1 cellular context compared by ENCODE assay signal in genomic region chr7:47380325-47381131, GRCh38.
TF ChIP-seq lines count a peak whose summit lies in the region.

No MANE protein-coding gene starts in this region.

TF ChIP-seq in HEK293, 187 proteins besides CTCF, POLR2A, EP300 and RAD21 (continued from another document):
- no peak for TF ChIP-seq ZNF449 (tag by site-specific recombination; IDR thresholded peaks at IDR 0.05)
- TF ChIP-seq ZNF362 (tag by site-specific recombination; IDR thresholded peaks at IDR 0.05): no peak
- TF ChIP-seq TSHZ1 (tag by site-specific recombination; IDR thresholded peaks at IDR 0.05; ENCODE audit: borderline replicate concordance): no peak
- TF ChIP-seq OSR2 (tag by site-specific recombination; IDR thresholded peaks at IDR 0.05): no peak
- TF ChIP-seq ZNF148 (tag by site-specific recombination; IDR thresholded peaks at IDR 0.05; ENCODE audit: borderline replicate concordance): no peak
- TF ChIP-seq, protein P1, sequence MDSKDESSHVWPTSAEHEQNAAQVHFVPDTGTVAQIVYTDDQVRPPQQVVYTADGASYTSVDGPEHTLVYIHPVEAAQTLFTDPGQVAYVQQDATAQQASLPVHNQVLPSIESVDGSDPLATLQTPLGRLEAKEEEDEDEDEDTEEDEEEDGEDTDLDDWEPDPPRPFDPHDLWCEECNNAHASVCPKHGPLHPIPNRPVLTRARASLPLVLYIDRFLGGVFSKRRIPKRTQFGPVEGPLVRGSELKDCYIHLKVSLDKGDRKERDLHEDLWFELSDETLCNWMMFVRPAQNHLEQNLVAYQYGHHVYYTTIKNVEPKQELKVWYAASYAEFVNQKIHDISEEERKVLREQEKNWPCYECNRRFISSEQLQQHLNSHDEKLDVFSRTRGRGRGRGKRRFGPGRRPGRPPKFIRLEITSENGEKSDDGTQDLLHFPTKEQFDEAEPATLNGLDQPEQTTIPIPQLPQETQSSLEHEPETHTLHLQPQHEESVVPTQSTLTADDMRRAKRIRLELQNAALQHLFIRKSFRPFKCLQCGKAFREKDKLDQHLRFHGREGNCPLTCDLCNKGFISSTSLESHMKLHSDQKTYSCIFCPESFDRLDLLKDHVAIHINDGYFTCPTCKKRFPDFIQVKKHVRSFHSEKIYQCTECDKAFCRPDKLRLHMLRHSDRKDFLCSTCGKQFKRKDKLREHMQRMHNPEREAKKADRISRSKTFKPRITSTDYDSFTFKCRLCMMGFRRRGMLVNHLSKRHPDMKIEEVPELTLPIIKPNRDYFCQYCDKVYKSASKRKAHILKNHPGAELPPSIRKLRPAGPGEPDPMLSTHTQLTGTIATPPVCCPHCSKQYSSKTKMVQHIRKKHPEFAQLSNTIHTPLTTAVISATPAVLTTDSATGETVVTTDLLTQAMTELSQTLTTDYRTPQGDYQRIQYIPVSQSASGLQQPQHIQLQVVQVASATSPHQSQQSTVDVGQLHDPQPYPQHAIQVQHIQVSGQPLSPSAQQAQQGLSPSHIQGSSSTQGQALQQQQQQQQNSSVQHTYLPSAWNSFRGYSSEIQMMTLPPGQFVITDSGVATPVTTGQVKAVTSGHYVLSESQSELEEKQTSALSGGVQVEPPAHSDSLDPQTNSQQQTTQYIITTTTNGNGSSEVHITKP (tag by site-specific recombination; IDR thresholded peaks at IDR 0.05): no peak
- no peak for TF ChIP-seq ZNF48 (tag by site-specific recombination; IDR thresholded peaks at IDR 0.05)
- TF ChIP-seq EGR2 (tag by site-specific recombination; IDR thresholded peaks at IDR 0.05; ENCODE audit: low read depth): 0 out of 2 replicates have a peak, but pooled peaks have one; percentile 24
- no peak for TF ChIP-seq ZNF341 (tag by site-specific recombination; IDR thresholded peaks at IDR 0.05; ENCODE audit: low read depth)
- TF ChIP-seq YY2 (tag by site-specific recombination; IDR thresholded peaks at IDR 0.05): no peak
- no peak for TF ChIP-seq ZNF214 (tag by site-specific recombination; IDR thresholded peaks at IDR 0.05; ENCODE audit: borderline replicate concordance)
- TF ChIP-seq ZFHX2 (tag by site-specific recombination; conservative IDR thresholded peaks at IDR 0.05): 0 out of 2 replicates have a peak, but pooled peaks have one; percentile 5
- no peak for TF ChIP-seq ZNF404 (tag by site-specific recombination; IDR thresholded peaks at IDR 0.05)
- TF ChIP-seq ZFP41 (tag by site-specific recombination; IDR thresholded peaks at IDR 0.05; ENCODE audit: borderline replicate concordance): no peak
- TF ChIP-seq OVOL3 (tag by site-specific recombination; IDR thresholded peaks at IDR 0.05): no peak
